Comparison of ENCODE assay signal across 32 cellular contexts in the genomic region with DNA sequence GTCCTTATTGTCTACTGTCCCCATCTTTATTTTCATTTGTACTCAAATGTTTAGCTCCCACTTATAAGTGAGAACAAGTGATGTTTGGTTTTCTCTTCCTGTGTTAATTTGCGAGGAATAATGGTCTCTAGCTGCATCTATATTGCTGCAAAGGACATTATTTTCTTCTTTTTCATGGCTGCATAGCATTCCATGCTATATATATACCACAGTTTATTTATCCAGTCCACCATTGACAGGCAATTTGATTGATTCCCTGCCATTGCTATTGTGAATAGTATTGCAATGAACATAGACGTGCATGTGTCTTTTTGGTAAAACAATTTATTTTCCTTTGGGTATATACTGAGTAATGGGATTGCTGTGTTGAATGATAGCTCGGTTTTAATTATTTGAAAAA.
"Had no signal": no experiment of that assay in that cellular context is flagged by ENCODE, and none has a peak within 500 bp of the region (broad histone marks: within the 10 kb centered on the region; RNA-seq: fewer than 3 reads in every experiment).

No MANE protein-coding gene starts in this region.

- H3K27ac ChIP-seq: adrenal gland, ascending aorta, body of pancreas, brain microvascular endothelial cell, breast epithelium, cardiac muscle cell had no signal

- H3K27me3 ChIP-seq: adrenal gland, ascending aorta, body of pancreas, brain microvascular endothelial cell, breast epithelium, cardiac muscle cell had no signal

- H3K36me3 ChIP-seq: adrenal gland, ascending aorta, brain microvascular endothelial cell, breast epithelium, cardiac muscle cell had no signal

- DNase-seq: activated effector memory CD4-positive, alpha-beta T cell treated with anti-CD3 and anti-CD28 coated beads, Interleukin-2, amount 50 U/mL, for 16 hours; activated effector memory CD4-positive, alpha-beta T cell treated with Interleukin-2 at 50 U/mL for 16 hours; activated gamma-delta T cell; activated gamma-delta T cell treated with Interleukin-2 at 50 U/mL for 16 hours; activated naive CD4-positive, alpha-beta T cell; activated naive CD4-positive, alpha-beta T cell treated with anti-CD3 and anti-CD28 coated beads for 36 hours; activated naive CD4-positive, alpha-beta T cell treated with anti-CD3 and anti-CD28 coated beads, Interleukin-2, amount 10 ng/mL, durations not matched to agents 7 days and 5 days; activated naive CD4-positive, alpha-beta T cell treated with anti-CD3 and anti-CD28 coated beads, Interleukin-2, amount 50 U/mL, for 16 hours; activated naive CD4-positive, alpha-beta T cell treated with Interleukin-2 at 50 U/mL for 16 hours; activated naive CD8-positive, alpha-beta T cell treated with anti-CD3 and anti-CD28 coated beads for 36 hours; activated naive CD8-positive, alpha-beta T cell treated with anti-CD3 and anti-CD28 coated beads, Interleukin-2, amount 10 ng/mL, durations not matched to agents 7 days and 5 days; activated naive CD8-positive, alpha-beta T cell treated with anti-CD3 and anti-CD28 coated beads, Interleukin-2, amount 50 U/mL, for 24 hours; activated T-cell treated with anti-CD3 and anti-CD28 coated beads, Interleukin-2, amount 50 U/mL, for 4 hours; activated T-cell treated with anti-CD3 and anti-CD28 coated beads, Interleukin-2, amount 50 U/mL, for 48 hours; activated T-cell treated with anti-CD3 and anti-CD28 coated beads, Interleukin-2, amount 50 U/mL, for 72 hours; adrenal gland; amniotic stem cell; amygdala; anterior cingulate cortex; aorta; body of pancreas; brain microvascular endothelial cell; caudate nucleus; central memory CD4-positive, alpha-beta T cell; cerebellar nuclear complex had no signal

- H3K9me3 ChIP-seq: adrenal gland, body of pancreas had no signal

- ATAC-seq: activated naive CD4-positive, alpha-beta T cell treated with anti-CD3 and anti-CD28 coated beads, Interleukin-2, amount 50 U/mL, for 72 hours; activated naive CD8-positive, alpha-beta T cell treated with anti-CD3 and anti-CD28 coated beads, Interleukin-2, amount 50 U/mL, for 24 hours; activated T-cell treated with anti-CD3 and anti-CD28 coated beads, Interleukin-2, amount 50 U/mL, for 4 hours; activated T-cell treated with anti-CD3 and anti-CD28 coated beads, Interleukin-2, amount 50 U/mL, for 72 hours; activated T-helper 17 cell treated with anti-CD3 and anti-CD28 coated beads, Interleukin-2, amount 50 U/mL, for 72 hours; body of pancreas had no signal

- FAIRE-seq: astrocyte, bronchial epithelial cell had no signal

- H3K4me1 ChIP-seq: adrenal gland, ascending aorta, body of pancreas, breast epithelium had no signal

- H3K4me3 ChIP-seq: adrenal gland, ascending aorta, body of pancreas, breast epithelium, cardiac muscle cell had no signal
